Comparison of ENCODE assay signal across 35 cellular contexts in the genomic region with DNA sequence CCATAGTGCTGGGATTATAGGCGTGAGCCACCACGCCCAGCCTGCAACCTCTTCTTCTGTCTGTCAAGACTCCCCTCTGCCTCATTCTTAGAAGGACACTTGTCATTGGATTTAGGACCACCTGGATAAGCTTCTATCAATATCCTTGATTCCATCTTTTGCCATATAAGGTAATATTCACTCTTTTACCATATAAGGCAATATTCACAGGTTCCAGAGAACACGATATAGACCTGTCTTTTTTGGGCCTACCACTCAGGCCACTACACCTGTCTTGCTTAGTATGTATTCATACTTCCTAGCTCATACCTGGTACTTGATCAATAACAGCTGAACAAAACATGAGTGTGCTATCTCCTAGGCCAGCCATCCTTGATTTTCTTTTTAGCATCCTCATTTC.
"Had no signal": no experiment of that assay in that cellular context is flagged by ENCODE, and none has a peak within 500 bp of the region (broad histone marks: within the 10 kb centered on the region; RNA-seq: fewer than 3 reads in every experiment).

No MANE protein-coding gene starts in this region.

- H3K27me3 ChIP-seq: adrenal gland, body of pancreas, brain microvascular endothelial cell, breast epithelium had no signal

- FAIRE-seq: astrocyte had no signal

- H3K4me3 ChIP-seq: adrenal gland, body of pancreas, breast epithelium had no signal

- ATAC-seq: activated CD4-positive, alpha-beta T cell treated with anti-CD3 and anti-CD28 coated beads for 36 hours; activated CD4-positive, CD25-positive, alpha-beta regulatory T cell treated with anti-CD3 and anti-CD28 coated beads, Interleukin-2, amount 50 U/mL, for 24 hours; activated CD8-positive, alpha-beta T cell treated with anti-CD3 and anti-CD28 coated beads for 36 hours; activated naive CD4-positive, alpha-beta T cell treated with anti-CD3 and anti-CD28 coated beads, Interleukin-2, amount 50 U/mL, for 72 hours; activated T-cell treated with anti-CD3 and anti-CD28 coated beads, Interleukin-2, amount 50 U/mL, for 4 hours; activated T-cell treated with anti-CD3 and anti-CD28 coated beads, Interleukin-2, amount 50 U/mL, for 72 hours; activated T-helper 17 cell treated with anti-CD3 and anti-CD28 coated beads, Interleukin-2, amount 50 U/mL, for 72 hours; body of pancreas; WTC11 had no signal

- H3K36me3 ChIP-seq: adrenal gland, brain microvascular endothelial cell, breast epithelium, WERI-Rb-1 had no signal

- H3K4me1 ChIP-seq: adrenal gland, body of pancreas, breast epithelium had no signal

- H3K9me3 ChIP-seq: body of pancreas had no signal

- DNase-seq: activated CD4-positive, alpha-beta memory T cell treated with anti-CD3 and anti-CD28 coated beads for 36 hours; activated CD4-positive, alpha-beta T cell treated with anti-CD3 and anti-CD28 coated beads for 1 hour; activated CD4-positive, alpha-beta T cell treated with anti-CD3 and anti-CD28 coated beads for 36 hours; activated CD4-positive, alpha-beta T cell treated with anti-CD3 and anti-CD28 coated beads, Interleukin-2, amount 10 ng/mL, durations not matched to agents 24 days and 14 days; activated CD4-positive, alpha-beta T cell treated with anti-CD3 and anti-CD28 coated beads, Interleukin-2, amount 50 U/mL, for 1 hour; activated CD4-positive, alpha-beta T cell treated with anti-CD3 and anti-CD28 coated beads, Interleukin-2, amount 50 U/mL, for 4 hours; activated CD4-positive, CD25-positive, alpha-beta regulatory T cell; activated CD8-positive, alpha-beta memory T cell treated with anti-CD3 and anti-CD28 coated beads, Interleukin-2, amount 50 U/mL, for 4 hours; activated CD8-positive, alpha-beta T cell treated with anti-CD3 and anti-CD28 coated beads for 36 hours; activated effector memory CD4-positive, alpha-beta T cell treated with anti-CD3 and anti-CD28 coated beads, Interleukin-2, amount 50 U/mL, for 16 hours; activated gamma-delta T cell treated with Interleukin-2 at 50 U/mL for 16 hours; activated naive CD4-positive, alpha-beta T cell; activated naive CD4-positive, alpha-beta T cell treated with anti-CD3 and anti-CD28 coated beads for 36 hours; activated naive CD4-positive, alpha-beta T cell treated with anti-CD3 and anti-CD28 coated beads, Interleukin-2, amount 50 U/mL, for 16 hours; activated naive CD8-positive, alpha-beta T cell treated with anti-CD3 and anti-CD28 coated beads for 36 hours; activated T-cell treated with anti-CD3 and anti-CD28 coated beads for 4 hours; activated T-cell treated with anti-CD3 and anti-CD28 coated beads, Interleukin-2, amount 50 U/mL, for 1 hour; activated T-cell treated with anti-CD3 and anti-CD28 coated beads, Interleukin-2, amount 50 U/mL, for 4 hours; activated T-cell treated with anti-CD3 and anti-CD28 coated beads, Interleukin-2, amount 50 U/mL, for 72 hours; adrenal gland; amniotic stem cell; aorta; body of pancreas; brain microvascular endothelial cell; central memory CD4-positive, alpha-beta T cell; T-helper 1 cell; T-helper 2 cell; T-helper 9 cell; WERI-Rb-1 had no signal

- H3K27ac ChIP-seq: adrenal gland, body of pancreas, brain microvascular endothelial cell, breast epithelium, WERI-Rb-1 had no signal
